In the genomic region with DNA sequence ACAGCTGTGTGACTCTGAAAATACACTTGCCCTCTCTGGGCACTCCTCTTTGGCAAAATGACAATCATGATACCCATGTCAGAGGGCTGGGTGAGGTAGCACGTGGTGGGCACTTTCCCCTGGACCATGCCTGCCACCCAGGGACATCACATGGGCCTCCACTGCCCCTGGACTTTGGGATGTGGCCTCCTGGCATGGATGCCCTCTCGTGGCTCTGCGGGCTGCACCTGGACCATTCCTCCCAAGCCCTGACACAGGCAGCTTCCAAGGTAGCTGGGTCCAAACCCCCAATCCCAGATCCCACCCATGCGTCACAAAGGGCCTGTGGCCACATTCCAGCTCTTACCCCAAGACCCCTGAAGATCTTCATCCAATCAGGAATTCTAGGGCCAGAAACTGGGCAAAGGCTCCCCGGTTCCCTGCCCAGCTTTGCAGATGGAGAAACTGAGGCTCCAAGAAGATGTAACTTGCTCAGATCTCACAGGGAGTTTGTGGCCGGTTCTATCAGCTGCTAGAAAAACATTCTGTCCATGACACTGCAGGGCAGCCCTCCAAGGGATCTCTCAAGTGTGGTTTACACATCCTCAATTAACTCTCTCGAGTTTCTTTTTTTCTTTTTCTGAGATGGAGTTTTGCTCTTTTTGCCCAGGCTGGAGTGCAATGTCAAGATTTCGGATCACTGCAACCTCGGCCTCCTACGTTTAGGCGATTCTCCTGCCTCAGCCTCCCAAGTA, we compare ENCODE assay signal across 17 cellular contexts. TPM values are rescaled to one million over a fixed set of nuclear protein-coding genes. Genes with fewer than 3 reads are reported as not detected.
DNase-seq lines count a peak whose midpoint lies in the region; ATAC-seq and TF ChIP-seq lines count a peak whose summit lies in the region.
"Had no signal": no experiment of that assay in that cellular context is flagged by ENCODE, and none has a peak within 500 bp of the region (broad histone marks: within the 10 kb centered on the region; RNA-seq: fewer than 3 reads in every experiment).

No MANE protein-coding gene starts in this region.

- no peaks in the 10 kb centered on the region for H3K27me3 Mint-ChIP-seq in stimulated activated naive CD8-positive, alpha-beta T cell treated with anti-CD3 and anti-CD28 coated beads, Interleukin-15, amount 100 ng/mL, for 72 hours
- H3K27me3 Mint-ChIP-seq: activated T-helper 17 cell treated with anti-CD3 and anti-CD28 coated beads, Interleukin-2, amount 50 U/mL, for 72 hours had no signal

- TF ChIP-seq CTCF in HEK293 (tag by site-specific recombination; IDR thresholded peaks at IDR 0.05) (no peak), lower lobe of right lung (IDR thresholded peaks at IDR 0.05) (no peak)

- TF ChIP-seq POLR2A in erythroblast (IDR thresholded peaks at IDR 0.05; ENCODE audit: low read length), result peak; percentile 16

- no peak overlapping the region for H3K27ac ChIP-seq in HEK293 (ENCODE audit: extremely low read depth, low read depth, low read length)
- peak overlapping the region; percentile 21 for H3K27ac ChIP-seq in lower lobe of right lung
- H3K27ac ChIP-seq in subcutaneous abdominal adipose tissue (ENCODE audit: low read depth, low read length), result peak overlapping the region; percentile 89
- H3K27ac ChIP-seq: foreskin keratinocyte had no signal

- no peaks in the 10 kb centered on the region for H3K4me1 Mint-ChIP-seq in stimulated activated naive CD8-positive, alpha-beta T cell treated with anti-CD3 and anti-CD28 coated beads, Interleukin-15, amount 100 ng/mL, for 72 hours
- H3K4me1 Mint-ChIP-seq: activated T-helper 17 cell treated with anti-CD3 and anti-CD28 coated beads, Interleukin-2, amount 50 U/mL, for 72 hours had no signal

- no peaks in the 10 kb centered on the region for H3K36me3 ChIP-seq in HEK293 (ENCODE audit: control insufficient read depth in 2 of 2, insufficient read depth in 1 of 2, low read length in 2 of 2)
- H3K36me3 ChIP-seq in lower lobe of right lung, result no peaks in the 10 kb centered on the region
- peaks cover 0 to under 1% (median 0%) of the 10 kb centered on the region in 5 donors for H3K36me3 ChIP-seq in subcutaneous abdominal adipose tissue (ENCODE audit: control insufficient read depth in 5 of 5, insufficient read depth in 5 of 5, low read length in 5 of 5)

- H3K27ac Mint-ChIP-seq in stimulated activated naive CD8-positive, alpha-beta T cell treated with anti-CD3 and anti-CD28 coated beads, Interleukin-15, amount 100 ng/mL, for 72 hours, result no peak overlapping the region
- H3K27ac Mint-ChIP-seq: activated T-helper 17 cell treated with anti-CD3 and anti-CD28 coated beads, Interleukin-2, amount 50 U/mL, for 72 hours; mesothelial cell of epicardium had no signal

- H3K27me3 ChIP-seq in lower lobe of right lung (ENCODE audit: low read depth) (no peaks in the 10 kb centered on the region), subcutaneous abdominal adipose tissue (ENCODE audit: control insufficient read depth in 5 of 5, insufficient read depth in 4 of 5, low read length in 5 of 5) (no peaks in the 10 kb centered on the region)
- H3K27me3 ChIP-seq: foreskin keratinocyte had no signal

- H3K9me3 ChIP-seq in HEK293 (ENCODE audit: control insufficient read depth, insufficient read depth, low read depth, low read length) (no peaks in the 10 kb centered on the region), lower lobe of right lung (no peaks in the 10 kb centered on the region), subcutaneous abdominal adipose tissue (ENCODE audit: control insufficient read depth in 5 of 5, low read length in 5 of 5) (no peaks in the 10 kb centered on the region)

- H3K4me1 ChIP-seq in HEK293 (ENCODE audit: control insufficient read depth, insufficient read depth, low read length) (peaks cover 5% of the 10 kb centered on the region), lower lobe of right lung (peaks cover 79% of the 10 kb centered on the region), subcutaneous abdominal adipose tissue (ENCODE audit: control insufficient read depth in 5 of 5, insufficient read depth in 5 of 5, low read length in 5 of 5) (peaks cover 36 to 92% (median 78%) of the 10 kb centered on the region in 5 donors)

- intact Hi-C loops in lower lobe of right lung (cut with DNase I), result no loop called here

- no peak overlapping the region for H3K4me3 ChIP-seq in HEK293 (ENCODE audit: low read depth, low read length)
- no peak overlapping the region for H3K4me3 ChIP-seq in lower lobe of right lung
- no peak overlapping the region for H3K4me3 ChIP-seq in subcutaneous abdominal adipose tissue (ENCODE audit: low read depth in 1 of 5, low read length in 5 of 5)

- CTCF ChIA-PET in HEK293 (lab: Yijun Ruan, JAX), result interaction anchor here (0.6 to 1.0 kb wide), 3 partner anchors 24 to 1259 kb away, joined by 3 read pairs; no protein-coding TSS in a partner anchor

- peaks cover 1 to 3% of the 10 kb centered on the region in 2 donors for H3K9me3 Mint-ChIP-seq in stimulated activated naive CD8-positive, alpha-beta T cell treated with anti-CD3 and anti-CD28 coated beads, Interleukin-15, amount 100 ng/mL, for 72 hours

- POLR2A ChIA-PET in HEK293 (lab: Yijun Ruan, JAX), result no interaction called here

- peak overlapping the region in 4 of 5 donors; percentile 5 to 63 (median 57) for H3K9ac ChIP-seq in subcutaneous abdominal adipose tissue (ENCODE audit: low read length in 5 of 5)

- DNase-seq in erythroblast (lab: John Stamatoyannopoulos, UW), result no peak
- DNase-seq in lower lobe of right lung, result no peak
- DNase-seq in stimulated activated naive CD8-positive, alpha-beta T cell treated with anti-CD3 and anti-CD28 coated beads, Interleukin-15, amount 100 ng/mL, for 72 hours, result no peak
- no peak for DNase-seq in DMS 273 (lab: John Stamatoyannopoulos, UW; ENCODE audit: unreplicated experiment)
- DNase-seq: Calu3, dermis blood vessel endothelial cell, foreskin keratinocyte, GF-D8, NCI-H1930, NCI-H510A, PC-3 had no signal

- H3K4me3 Mint-ChIP-seq in stimulated activated naive CD8-positive, alpha-beta T cell treated with anti-CD3 and anti-CD28 coated beads, Interleukin-15, amount 100 ng/mL, for 72 hours, result no peak overlapping the region
- H3K4me3 Mint-ChIP-seq: activated T-helper 17 cell treated with anti-CD3 and anti-CD28 coated beads, Interleukin-2, amount 50 U/mL, for 72 hours; mesothelial cell of epicardium had no signal

- ATAC-seq in lower lobe of right lung, result no peak
- ATAC-seq in stimulated activated naive CD8-positive, alpha-beta T cell treated with anti-CD3 and anti-CD28 coated beads, Interleukin-15, amount 100 ng/mL, for 72 hours, result no peak
- ATAC-seq in GM19467 (IDR thresholded peaks at IDR 0.05; ENCODE audit: unreplicated experiment), result no peak
- no peak for ATAC-seq in HG03159 (IDR thresholded peaks at IDR 0.05; ENCODE audit: unreplicated experiment)
- ATAC-seq: activated T-helper 17 cell treated with anti-CD3 and anti-CD28 coated beads, Interleukin-2, amount 50 U/mL, for 72 hours; foreskin keratinocyte; PC-3 had no signal

TF ChIP-seq in HEK293, 187 proteins besides CTCF, POLR2A, EP300 and RAD21:
- TF ChIP-seq KLF16 (tag by site-specific recombination; IDR thresholded peaks at IDR 0.05) (no peak), ZNF768 (tag by site-specific recombination; IDR thresholded peaks at IDR 0.05) (0 out of 2 replicates have a peak, but pooled peaks have one; percentile 26)

RNA-seq across cellular contexts. Expression of gene CYB5R3, which starts 35.4 kb away (rescaled TPM):
- 219 TPM for total RNA-seq in lower lobe of right lung

RNA-seq across cellular contexts. Expression of gene A4GALT, which starts 36.0 kb away (rescaled TPM):
- total RNA-seq in lower lobe of right lung, result 19.4 TPM

RNA-seq across cellular contexts. Expression of gene ATP5MGL, which starts 44.2 kb away (rescaled TPM):
- total RNA-seq in lower lobe of right lung, result 1.0 TPM
- total RNA-seq: dermis blood vessel endothelial cell, PC-3 had no signal
